In the genomic region with DNA sequence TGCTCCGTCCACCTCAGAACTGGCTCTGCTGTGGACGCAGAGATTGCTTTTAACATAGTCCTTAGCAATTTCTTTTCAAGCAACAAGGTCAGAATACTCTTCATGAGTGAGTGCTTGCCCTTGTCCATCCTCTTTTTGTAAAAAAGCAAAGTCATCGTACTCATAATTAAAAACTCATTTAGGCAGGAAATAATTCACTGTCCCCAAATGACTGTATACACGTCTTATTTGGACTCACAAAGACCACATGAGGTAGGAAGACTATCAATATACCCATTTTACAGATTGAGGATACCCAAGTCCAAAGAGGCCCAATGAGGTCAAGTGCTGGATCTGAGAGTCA, we compare ENCODE assay signal across 1 cellular context.
TF ChIP-seq lines count a peak whose summit lies in the region.

No MANE protein-coding gene starts in this region.

TF ChIP-seq in H1, 55 proteins besides CTCF, POLR2A, EP300 and RAD21:
- TF ChIP-seq TCF12 (IDR thresholded peaks at IDR 0.05; ENCODE audit: low read depth, low read length) (no peak), CEBPB (IDR thresholded peaks at IDR 0.05; ENCODE audit: low read depth, low read length) (no peak), SP4 (IDR thresholded peaks at IDR 0.05; ENCODE audit: low read length) (no peak), SP2 (IDR thresholded peaks at IDR 0.05; ENCODE audit: low read length) (no peak), JUN (IDR thresholded peaks at IDR 0.05; ENCODE audit: low read depth, low read length) (no peak), MAFK (IDR thresholded peaks at IDR 0.05; ENCODE audit: low read depth, low read length) (no peak), CBX5 (IDR thresholded peaks at IDR 0.05; ENCODE audit: low read depth, low read length) (no peak)
- TF ChIP-seq, protein P1, sequence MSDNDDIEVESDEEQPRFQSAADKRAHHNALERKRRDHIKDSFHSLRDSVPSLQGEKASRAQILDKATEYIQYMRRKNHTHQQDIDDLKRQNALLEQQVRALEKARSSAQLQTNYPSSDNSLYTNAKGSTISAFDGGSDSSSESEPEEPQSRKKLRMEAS (IDR thresholded peaks at IDR 0.05), result no peak
- TF ChIP-seq, protein P2, sequence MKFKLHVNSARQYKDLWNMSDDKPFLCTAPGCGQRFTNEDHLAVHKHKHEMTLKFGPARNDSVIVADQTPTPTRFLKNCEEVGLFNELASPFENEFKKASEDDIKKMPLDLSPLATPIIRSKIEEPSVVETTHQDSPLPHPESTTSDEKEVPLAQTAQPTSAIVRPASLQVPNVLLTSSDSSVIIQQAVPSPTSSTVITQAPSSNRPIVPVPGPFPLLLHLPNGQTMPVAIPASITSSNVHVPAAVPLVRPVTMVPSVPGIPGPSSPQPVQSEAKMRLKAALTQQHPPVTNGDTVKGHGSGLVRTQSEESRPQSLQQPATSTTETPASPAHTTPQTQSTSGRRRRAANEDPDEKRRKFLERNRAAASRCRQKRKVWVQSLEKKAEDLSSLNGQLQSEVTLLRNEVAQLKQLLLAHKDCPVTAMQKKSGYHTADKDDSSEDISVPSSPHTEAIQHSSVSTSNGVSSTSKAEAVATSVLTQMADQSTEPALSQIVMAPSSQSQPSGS (IDR thresholded peaks at IDR 0.05; ENCODE audit: low read length), result no peak
